ENCODE assay signal across 1 cellular context in the genomic region with DNA sequence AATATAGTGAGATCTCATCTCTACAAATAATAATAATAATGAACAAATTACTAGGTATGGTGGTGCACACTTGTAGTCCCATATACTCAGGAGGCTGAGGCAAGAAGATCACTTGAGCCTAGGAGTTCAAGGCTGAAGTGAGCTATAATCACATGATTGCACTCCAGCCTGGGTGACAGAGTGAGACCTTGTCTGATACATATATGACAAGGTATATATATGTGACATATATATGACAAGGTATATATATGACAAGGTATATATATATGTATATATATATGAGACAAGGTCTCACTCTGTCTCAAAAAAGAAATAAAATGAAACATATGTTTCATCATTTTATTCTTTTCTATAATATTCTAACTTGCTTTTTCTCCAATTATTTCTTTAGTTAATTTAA.
TF ChIP-seq lines count a peak whose summit lies in the region.

No MANE protein-coding gene starts in this region.

TF ChIP-seq in SK-N-SH, 30 proteins besides CTCF, POLR2A, EP300 and RAD21 (continued from another document):
- TF ChIP-seq, protein P1, sequence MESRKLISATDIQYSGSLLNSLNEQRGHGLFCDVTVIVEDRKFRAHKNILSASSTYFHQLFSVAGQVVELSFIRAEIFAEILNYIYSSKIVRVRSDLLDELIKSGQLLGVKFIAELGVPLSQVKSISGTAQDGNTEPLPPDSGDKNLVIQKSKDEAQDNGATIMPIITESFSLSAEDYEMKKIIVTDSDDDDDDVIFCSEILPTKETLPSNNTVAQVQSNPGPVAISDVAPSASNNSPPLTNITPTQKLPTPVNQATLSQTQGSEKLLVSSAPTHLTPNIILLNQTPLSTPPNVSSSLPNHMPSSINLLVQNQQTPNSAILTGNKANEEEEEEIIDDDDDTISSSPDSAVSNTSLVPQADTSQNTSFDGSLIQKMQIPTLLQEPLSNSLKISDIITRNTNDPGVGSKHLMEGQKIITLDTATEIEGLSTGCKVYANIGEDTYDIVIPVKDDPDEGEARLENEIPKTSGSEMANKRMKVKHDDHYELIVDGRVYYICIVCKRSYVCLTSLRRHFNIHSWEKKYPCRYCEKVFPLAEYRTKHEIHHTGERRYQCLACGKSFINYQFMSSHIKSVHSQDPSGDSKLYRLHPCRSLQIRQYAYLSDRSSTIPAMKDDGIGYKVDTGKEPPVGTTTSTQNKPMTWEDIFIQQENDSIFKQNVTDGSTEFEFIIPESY (IDR thresholded peaks at IDR 0.05; ENCODE audit: borderline replicate concordance, low read depth) = no peak
